25 cellular contexts compared by ENCODE assay signal in the genomic region with DNA sequence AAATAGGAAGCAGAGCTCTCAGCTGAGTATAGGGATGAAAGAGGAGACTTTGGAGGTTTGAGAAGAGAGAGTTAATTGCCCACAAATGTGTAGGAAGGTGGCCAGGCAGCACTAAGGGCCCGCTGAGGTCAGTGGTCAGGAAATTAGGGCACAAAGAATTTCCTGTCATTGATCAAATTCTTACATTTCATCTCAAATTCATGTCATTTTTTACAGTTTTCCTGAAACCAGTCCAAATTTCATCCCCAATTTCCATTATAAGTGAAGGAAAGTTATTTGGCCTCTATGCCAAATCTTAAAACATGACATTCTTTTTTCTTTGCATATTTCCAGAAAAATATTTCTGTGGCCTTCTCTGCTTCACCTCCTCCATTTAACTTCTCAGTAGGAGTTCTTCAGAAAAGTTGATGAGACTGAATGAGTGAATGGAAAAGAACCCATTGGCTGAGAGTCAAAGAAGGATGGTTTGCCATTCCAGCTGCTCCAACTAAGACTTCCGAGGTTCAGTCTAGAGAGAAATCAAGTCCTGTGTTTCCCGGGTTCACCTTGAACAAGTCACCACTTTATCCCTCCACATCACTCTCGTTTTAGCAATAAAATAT.
DNase-seq lines count a peak whose midpoint lies in the region; ATAC-seq, FAIRE-seq and TF ChIP-seq lines count a peak whose summit lies in the region.
"Had no signal": no experiment of that assay in that cellular context is flagged by ENCODE, and none has a peak within 500 bp of the region (broad histone marks: within the 10 kb centered on the region; RNA-seq: fewer than 3 reads in every experiment).

No MANE protein-coding gene starts in this region.

- 0 out of 2 replicates have a peak overlapping the region, but pooled peaks have one; percentile 75 for H2AFZ ChIP-seq in GM23338
- no peak overlapping the region for H2AFZ ChIP-seq in astrocyte (ENCODE audit: low read depth, low read length)
- no peak overlapping the region for H2AFZ ChIP-seq in mammary epithelial cell (ENCODE audit: low read depth, low read length)

- no peaks in the 10 kb centered on the region for H3F3A ChIP-seq in GM23338 (replicated peaks; ENCODE audit: low read depth)

- H4K20me1 ChIP-seq in GM23338 (replicated peaks; ENCODE audit: insufficient read depth) (no peaks in the 10 kb centered on the region), astrocyte (ENCODE audit: insufficient read depth, low read length) (no peaks in the 10 kb centered on the region), mammary epithelial cell (ENCODE audit: insufficient read depth, low read length) (no peaks in the 10 kb centered on the region)

- no peak for DNase-seq in GM23338 (ENCODE audit: low spot score)
- peak; percentile 46 for DNase-seq in astrocyte (ENCODE audit: low read depth)
- peak; percentile 37 for DNase-seq in fibroblast of the aortic adventitia (ENCODE audit: low read depth)
- DNase-seq in stromal cell of bone marrow (ENCODE audit: low read depth): peak; percentile 6
- DNase-seq in mesenteric fat pad (ENCODE audit: low spot score): no peak
- no peak for DNase-seq in mammary epithelial cell
- DNase-seq: Calu3, DMS79 treated with DMSO at 0.1 percent for 48 hours, Kasumi-1, NCI-H1105, NCI-H1436 treated with DMSO at 0.1 percent for 48 hours, NCI-H1930, NCI-H2107, NCI-H446 treated with DMSO at 0.1 percent for 48 hours, NCI-H526, SHP77, SW 1271 had no signal

- H3K9ac ChIP-seq in astrocyte (ENCODE audit: low read length) (no peak overlapping the region), mammary epithelial cell (ENCODE audit: insufficient read depth, low read length) (no peak overlapping the region)

- H3K9me3 ChIP-seq in astrocyte (ENCODE audit: insufficient read depth, low read depth, low read length): peaks cover 3% of the 10 kb centered on the region
- H3K9me3 ChIP-seq in mammary epithelial cell (replicated peaks; ENCODE audit: insufficient read depth, low read length): no peaks in the 10 kb centered on the region
- H3K9me3 ChIP-seq: A549 had no signal

- BruUV-seq in mammary epithelial cell (replicated peaks; lab: Mats Ljungman, UMichigan): no TSS peak

- peaks cover 15% of the 10 kb centered on the region; the same call in 2 of the 3 replicates for H3K9me3 Mint-ChIP-seq in GM23338
- H3K9me3 Mint-ChIP-seq in astrocyte (ENCODE audit: unreplicated experiment): peaks cover 7% of the 10 kb centered on the region

- FAIRE-seq in astrocyte (lab: Jason Lieb, UNC): no peak
- FAIRE-seq: A549, GM12892, GM19239, H54 had no signal

- H3K4me3 Mint-ChIP-seq in GM23338 (no peak overlapping the region), astrocyte (ENCODE audit: unreplicated experiment) (no peak overlapping the region)
- H3K4me3 Mint-ChIP-seq: B cell had no signal

- no peak overlapping the region for H3K27ac ChIP-seq in GM23338 (ENCODE audit: low read depth)
- no peak overlapping the region for H3K27ac ChIP-seq in astrocyte (ENCODE audit: low read depth, low read length)
- H3K27ac ChIP-seq in mammary epithelial cell (ENCODE audit: insufficient read depth, low read depth, low read length): no peak overlapping the region
- H3K27ac ChIP-seq: A549, RWPE1 had no signal

- H3K4me1 Mint-ChIP-seq in GM23338 (peaks cover 16% of the 10 kb centered on the region), astrocyte (ENCODE audit: low read depth, unreplicated experiment) (peaks cover 3% of the 10 kb centered on the region)

- no peaks in the 10 kb centered on the region for H3K9me2 ChIP-seq in GM23338 (ENCODE audit: insufficient read depth)

- TF ChIP-seq CTCF in GM23338 (conservative IDR thresholded peaks at IDR 0.05; ENCODE audit: low read depth in 2 of 2): no peak
- no peak for TF ChIP-seq CTCF in astrocyte (IDR thresholded peaks at IDR 0.05; ENCODE audit: insufficient read depth, low read depth, low read length)
- TF ChIP-seq CTCF in fibroblast of the aortic adventitia (IDR thresholded peaks at IDR 0.05; ENCODE audit: insufficient read depth, low read length): no peak
- TF ChIP-seq CTCF in mammary epithelial cell (conservative IDR thresholded peaks at IDR 0.05 in 1 of 2, IDR thresholded peaks at IDR 0.05 in 1 of 2; ENCODE audit: extremely low read depth in 1 of 2, insufficient read depth in 1 of 2, low read depth in 1 of 2, low read length in 2 of 2): no peak

- H3K4me2 ChIP-seq in GM23338 (no peak overlapping the region), astrocyte (ENCODE audit: low read length) (no peak overlapping the region), mammary epithelial cell (ENCODE audit: insufficient read depth, low read depth, low read length) (no peak overlapping the region)
- H3K4me2 ChIP-seq: A549 had no signal

- H3K27ac Mint-ChIP-seq in GM23338 (no peak overlapping the region), astrocyte (ENCODE audit: unreplicated experiment) (no peak overlapping the region)
- H3K27ac Mint-ChIP-seq: B cell had no signal

- CTCF ChIA-PET in mammary epithelial cell (lab: Charles Lee; ENCODE audit: low non-redundant PET): no interaction called here

- H3K27me3 Mint-ChIP-seq in GM23338 (ENCODE audit: insufficient read depth, low read depth, poor library complexity) (no peaks in the 10 kb centered on the region), astrocyte (ENCODE audit: low read depth, unreplicated experiment) (no peaks in the 10 kb centered on the region)
- H3K27me3 Mint-ChIP-seq: B cell had no signal

- no peaks in the 10 kb centered on the region for H3K36me3 ChIP-seq in GM23338 (ENCODE audit: insufficient read depth)
- no peaks in the 10 kb centered on the region for H3K36me3 ChIP-seq in astrocyte (ENCODE audit: insufficient read depth, low read length)
- H3K36me3 ChIP-seq in mammary epithelial cell (ENCODE audit: insufficient read depth, low read length): no peaks in the 10 kb centered on the region

- intact Hi-C loops in mammary epithelial cell (cut with micrococcal nuclease): no loop called here

- in situ Hi-C loops in mammary epithelial cell (cut with MboI; ENCODE audit: low sequenced_read_pairs in 2 of 2): no loop called here

- WGBS in mammary epithelial cell (ENCODE audit: low coverage, missing lambda C conversion rate): 50% methylated on average over 4 of the region's 4 CpGs

- H3K79me2 ChIP-seq in GM23338 (replicated peaks; ENCODE audit: insufficient read depth) (no peaks in the 10 kb centered on the region), astrocyte (ENCODE audit: insufficient read depth, low read length) (no peaks in the 10 kb centered on the region), mammary epithelial cell (ENCODE audit: insufficient read depth, low read length) (no peaks in the 10 kb centered on the region)

- dilution Hi-C loops in mammary epithelial cell (cut with HindIII; ENCODE audit: low sequenced_read_pairs): no loop called here

- no peaks in the 10 kb centered on the region for H3K27me3 ChIP-seq in GM23338 (ENCODE audit: insufficient read depth)
- H3K27me3 ChIP-seq in astrocyte (ENCODE audit: insufficient read depth, low read length): no peaks in the 10 kb centered on the region
- no peaks in the 10 kb centered on the region for H3K27me3 ChIP-seq in mammary epithelial cell (ENCODE audit: insufficient read depth, low read length)

- H3K4me3 ChIP-seq in GM23338 (no peak overlapping the region), astrocyte (ENCODE audit: insufficient read depth, low read depth, low read length) (no peak overlapping the region), fibroblast of the aortic adventitia (ENCODE audit: low read depth, low read length) (no peak overlapping the region), mammary epithelial cell (replicated peaks in 1 of 3; ENCODE audit: insufficient read depth in 1 of 3, low read depth in 2 of 3, low read length in 3 of 3) (no peak overlapping the region)
- H3K4me3 ChIP-seq: A549 had no signal

- H3K36me3 Mint-ChIP-seq in GM23338 (ENCODE audit: low read depth) (peaks cover 12% of the 10 kb centered on the region; the same call in 2 of the 3 replicates), astrocyte (ENCODE audit: low read depth, unreplicated experiment) (no peaks in the 10 kb centered on the region)

- no peak for ATAC-seq in GM23338
- no peak for ATAC-seq in GM18502 (IDR thresholded peaks at IDR 0.05; ENCODE audit: poor library complexity, unreplicated experiment)
- ATAC-seq: A549, Panc1 had no signal

- peaks cover 16% of the 10 kb centered on the region; the same call in 1 of the 2 replicates for H3K4me1 ChIP-seq in GM23338 (ENCODE audit: insufficient read depth)
- no peaks in the 10 kb centered on the region for H3K4me1 ChIP-seq in astrocyte (ENCODE audit: insufficient read depth, low read length)
- no peaks in the 10 kb centered on the region for H3K4me1 ChIP-seq in mammary epithelial cell (ENCODE audit: insufficient read depth, low read length)
- H3K4me1 ChIP-seq: A549 had no signal

TF ChIP-seq in GM23338, 12 proteins besides CTCF, POLR2A, EP300 and RAD21 (continues in another document):
- TF ChIP-seq NANOG (IDR thresholded peaks at IDR 0.05; ENCODE audit: borderline replicate concordance): no peak
- TF ChIP-seq REST (IDR thresholded peaks at IDR 0.05; ENCODE audit: unreplicated experiment): no peak

Comparison
In these comparisons a context has a peak if more than half of its experiments do, and no peak if none do; other contexts are left out.
1. DNase-seq: peak in astrocyte (single experiment), fibroblast of the aortic adventitia (single experiment) and stromal cell of bone marrow (single experiment); none in GM23338 (single experiment), mesenteric fat pad (single experiment) and mammary epithelial cell (single experiment).